In genomic region chr4:16659694-16660093, GRCh38 we compare ENCODE assay signal across 27 cellular contexts.
DNase-seq lines count a peak whose midpoint lies in the region; ATAC-seq and TF ChIP-seq lines count a peak whose summit lies in the region.
"Had no signal": no experiment of that assay in that cellular context is flagged by ENCODE, and none has a peak within 500 bp of the region (broad histone marks: within the 10 kb centered on the region; RNA-seq: fewer than 3 reads in every experiment).

No MANE protein-coding gene starts in this region.

- peaks cover 53% of the 10 kb centered on the region for H3K4me1 Mint-ChIP-seq in nephron
- no peaks in the 10 kb centered on the region for H3K4me1 Mint-ChIP-seq in Calu3 (ENCODE audit: low read depth, unreplicated experiment)
- H3K4me1 Mint-ChIP-seq: B cell had no signal

- H3K4me1 ChIP-seq in hepatocyte (ENCODE audit: insufficient read depth), result peaks cover 16% of the 10 kb centered on the region
- H3K4me1 ChIP-seq: Caco-2, SJCRH30 had no signal

- no peaks in the 10 kb centered on the region for H3K9me2 ChIP-seq in hepatocyte (replicated peaks; ENCODE audit: insufficient read depth)

- no peak overlapping the region for H3K4me3 ChIP-seq in hepatocyte
- H3K4me3 ChIP-seq: PC-9, SJCRH30 had no signal

- H3K27ac Mint-ChIP-seq in nephron (peak overlapping the region; percentile 83 to 93 (median 91)), Calu3 (ENCODE audit: unreplicated experiment) (no peak overlapping the region)
- H3K27ac Mint-ChIP-seq: B cell; CD8-positive, alpha-beta T cell had no signal

- no peaks in the 10 kb centered on the region for H3K9me3 ChIP-seq in hepatocyte (ENCODE audit: low read depth)
- H3K9me3 ChIP-seq: Caco-2, SJCRH30 had no signal

- intact Hi-C loops in Calu3 (cut with micrococcal nuclease; ENCODE audit: unreplicated experiment), result no loop called here

- CTCF ChIA-PET in Calu3 (lab: Charles Lee), result no interaction called here

- no peaks in the 10 kb centered on the region for H3K79me2 ChIP-seq in hepatocyte

- H2AFZ ChIP-seq in hepatocyte, result no peak overlapping the region
- H2AFZ ChIP-seq: PC-9 had no signal

- H3K36me3 Mint-ChIP-seq in nephron (ENCODE audit: low read depth) (peaks cover 40% of the 10 kb centered on the region), Calu3 (ENCODE audit: insufficient read depth, unreplicated experiment) (no peaks in the 10 kb centered on the region)
- H3K36me3 Mint-ChIP-seq: CD8-positive, alpha-beta T cell had no signal

- H4K20me1 ChIP-seq in hepatocyte (ENCODE audit: insufficient read depth, poor library complexity, severe bottlenecking), result no peaks in the 10 kb centered on the region

- peak overlapping the region; percentile 93 for H3K27ac ChIP-seq in caudate nucleus (ENCODE audit: low read depth, low read length)
- peak overlapping the region; percentile 65 for H3K27ac ChIP-seq in hepatocyte
- peak overlapping the region; percentile 98 for H3K27ac ChIP-seq in temporal lobe (ENCODE audit: low read depth, low read length)
- H3K27ac ChIP-seq: C4-2B, PC-9, SJCRH30 had no signal

- DNase-seq in caudate nucleus (lab: John Stamatoyannopoulos, UW), result no peak
- DNase-seq in hepatocyte (ENCODE audit: low spot score), result no peak
- no peak for DNase-seq in Calu3
- DNase-seq in NCI-H774 (lab: John Stamatoyannopoulos, UW), result no peak
- DNase-seq in stimulated activated naive CD8-positive, alpha-beta T cell treated with anti-CD3 and anti-CD28 coated beads, Interleukin-15, Interleukin-2, amounts not matched to agents 100 U/mL and 50 U/mL, for 24 hours, result no peak
- DNase-seq: Caco-2; CD8-positive, alpha-beta T cell; DMS 273 treated with DMSO at 0.1 percent for 48 hours; DMS79 treated with DMSO at 0.1 percent for 48 hours; GF-D8; Kasumi-1; NCI-H1092 treated with DMSO at 0.1 percent for 48 hours; NCI-H1436 treated with DMSO at 0.1 percent for 48 hours; NCI-H187 treated with DMSO at 0.1 percent for 48 hours; NCI-H2171 treated with DMSO at 0.1 percent for 48 hours; NCI-H345; NCI-H510A treated with DMSO at 0.1 percent for 48 hours; NCI-H748 treated with DMSO at 0.1 percent for 48 hours; NK-92 treated with Interleukin-12 subunit alpha and Interleukin-12 subunit beta, amount 100 ng/mL, for 24 hours; PC-9; SJCRH30 had no signal

- BruUV-seq in Calu3 (replicated peaks; lab: Mats Ljungman, UMichigan), result no TSS peak

- no peaks in the 10 kb centered on the region for H3K27me3 ChIP-seq in hepatocyte
- H3K27me3 ChIP-seq: SJCRH30 had no signal

- WGBS in hepatocyte (ENCODE audit: low lambda C conversion rate, missing lambda C conversion rate), result 78% methylated on average over 3 of the region's 3 CpGs

- H3K36me3 ChIP-seq in hepatocyte (replicated peaks; ENCODE audit: insufficient read depth, low read depth), result no peaks in the 10 kb centered on the region
- H3K36me3 ChIP-seq: SJCRH30 had no signal

- H3K9me3 Mint-ChIP-seq in nephron (peaks cover 5% of the 10 kb centered on the region), Calu3 (ENCODE audit: low read depth, unreplicated experiment) (no peaks in the 10 kb centered on the region)
- H3K9me3 Mint-ChIP-seq: CD8-positive, alpha-beta T cell had no signal

- H3K27me3 Mint-ChIP-seq in nephron (ENCODE audit: low read depth), result no peaks in the 10 kb centered on the region
- H3K27me3 Mint-ChIP-seq in Calu3 (ENCODE audit: unreplicated experiment), result no peaks in the 10 kb centered on the region
- H3K27me3 Mint-ChIP-seq: B cell had no signal

- no peak for ATAC-seq in HG02885 (IDR thresholded peaks at IDR 0.05; ENCODE audit: poor library complexity, unreplicated experiment)
- no peak for ATAC-seq in stimulated activated naive CD8-positive, alpha-beta T cell treated with anti-CD3 and anti-CD28 coated beads, Interleukin-15, Interleukin-2, amounts not matched to agents 100 U/mL and 50 U/mL, for 24 hours
- ATAC-seq: CD8-positive, alpha-beta T cell; HepG2 had no signal

- no peak overlapping the region for H3K4me2 ChIP-seq in hepatocyte
- H3K4me2 ChIP-seq: PC-9 had no signal

- TF ChIP-seq CTCF in hepatocyte (IDR thresholded peaks at IDR 0.05; ENCODE audit: poor library complexity) (no peak), nephron (IDR thresholded peaks at IDR 0.05; ENCODE audit: unreplicated experiment in 3 of 3) (no peak), Calu3 (IDR thresholded peaks at IDR 0.05; ENCODE audit: unreplicated experiment) (no peak)

- no peak overlapping the region for H3K4me3 Mint-ChIP-seq in nephron
- no peak overlapping the region for H3K4me3 Mint-ChIP-seq in Calu3 (ENCODE audit: low read depth, unreplicated experiment)
- H3K4me3 Mint-ChIP-seq: B cell; CD8-positive, alpha-beta T cell had no signal
